In the genomic region with DNA sequence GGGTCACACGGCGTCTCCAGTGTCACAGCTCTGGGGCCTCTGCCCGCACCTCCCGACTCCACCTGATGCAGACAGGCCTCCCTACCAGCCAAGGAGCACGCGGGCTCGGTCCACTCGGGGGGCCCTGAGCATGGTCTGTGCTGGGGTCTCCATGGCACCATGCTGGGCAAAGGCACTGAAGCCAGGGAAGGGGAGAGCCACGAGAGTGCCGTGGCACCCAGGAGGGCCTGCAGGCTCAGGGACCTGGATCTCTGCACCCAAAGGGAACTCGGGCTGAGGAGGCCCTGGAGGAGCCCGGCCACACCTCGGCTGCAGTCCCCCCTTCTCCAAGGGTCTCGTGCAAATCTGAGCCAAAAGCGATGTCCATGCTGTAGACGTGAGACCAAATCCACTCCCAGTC, we compare ENCODE assay signal across 2 cellular contexts. TPM values are rescaled to one million over a fixed set of nuclear protein-coding genes. Genes with fewer than 3 reads are reported as not detected.
"Had no signal": no experiment of that assay in that cellular context is flagged by ENCODE, and none has a peak within 500 bp of the region (broad histone marks: within the 10 kb centered on the region; RNA-seq: fewer than 3 reads in every experiment).

No MANE protein-coding gene starts in this region.

RNA-seq across cellular contexts. Expression of gene ZDHHC11B, which starts 59.9 kb away (rescaled TPM):
- total RNA-seq: glomerular endothelial cell had no signal
- polyA plus RNA-seq: SK-N-SH had no signal
